Comparison of ENCODE assay signal across 8 cellular contexts in genomic region chr11:66115638-66116410, GRCh38. TPM values are rescaled to one million over a fixed set of nuclear protein-coding genes. Genes with fewer than 3 reads are reported as not detected.
DNase-seq lines count a peak whose midpoint lies in the region; ATAC-seq and TF ChIP-seq lines count a peak whose summit lies in the region.

No MANE protein-coding gene starts in this region.

- H3K4me2 ChIP-seq in DOHH2 (ENCODE audit: low read length) (peak overlapping the region; percentile 77), MM.1S (ENCODE audit: low read depth, low read length) (peak overlapping the region; percentile 60)

- H3K9me2 ChIP-seq in DOHH2 (replicated peaks; ENCODE audit: control insufficient read depth, low read length) (no peaks in the 10 kb centered on the region), MM.1S (replicated peaks; ENCODE audit: insufficient read depth, low read length) (no peaks in the 10 kb centered on the region)

- H3K36me3 ChIP-seq in DOHH2 (ENCODE audit: control insufficient read depth, low read length), result no peaks in the 10 kb centered on the region
- H3K36me3 ChIP-seq in MM.1S (replicated peaks; ENCODE audit: insufficient read depth, low read length), result no peaks in the 10 kb centered on the region
- H3K36me3 ChIP-seq in left lung, result no peaks in the 10 kb centered on the region
- H3K36me3 ChIP-seq in sigmoid colon, result no peaks in the 10 kb centered on the region

- 48 to 80% methylated on average over 10 of the region's 10 CpGs for WGBS in sigmoid colon, 2 donors

- TF ChIP-seq CTCF in DOHH2 (IDR thresholded peaks at IDR 0.05; ENCODE audit: low read depth, low read length, poor library complexity, severe bottlenecking), result no peak
- TF ChIP-seq CTCF in MM.1S (IDR thresholded peaks at IDR 0.05; ENCODE audit: low read length), result no peak
- TF ChIP-seq CTCF in left lung (IDR thresholded peaks at IDR 0.05), result no peak
- no peak for TF ChIP-seq CTCF in sigmoid colon (IDR thresholded peaks at IDR 0.05)

- no peak overlapping the region for H3K9ac ChIP-seq in MM.1S (ENCODE audit: low read length)

- H3K79me2 ChIP-seq in DOHH2 (ENCODE audit: control insufficient read depth, low read length), result peaks cover 96% of the 10 kb centered on the region
- H3K79me2 ChIP-seq in MM.1S (ENCODE audit: low read length), result peaks cover 16% of the 10 kb centered on the region

- H3K27me3 ChIP-seq in DOHH2 (ENCODE audit: control insufficient read depth, low read length) (no peaks in the 10 kb centered on the region), MM.1S (replicated peaks; ENCODE audit: insufficient read depth, low read length) (no peaks in the 10 kb centered on the region), left lung (no peaks in the 10 kb centered on the region), sigmoid colon (no peaks in the 10 kb centered on the region)

- peaks cover 94% of the 10 kb centered on the region for H3K4me1 ChIP-seq in DOHH2 (ENCODE audit: control insufficient read depth, low read length)
- H3K4me1 ChIP-seq in MM.1S (ENCODE audit: low read length), result peaks cover 28% of the 10 kb centered on the region
- peaks cover 33 to 76% of the 10 kb centered on the region in 2 donors for H3K4me1 ChIP-seq in left lung
- peaks cover 0 to 37% (median 28%) of the 10 kb centered on the region in 4 donors for H3K4me1 ChIP-seq in sigmoid colon

- intact Hi-C loops in left lung (cut with DNase I) (no loop called here), sigmoid colon (cut with DNase I) (no loop called here)

- ATAC-seq in GM21390 (IDR thresholded peaks at IDR 0.05; ENCODE audit: unreplicated experiment) (peak; percentile 67), left lung (peak; percentile 16), GM19328 (IDR thresholded peaks at IDR 0.05; ENCODE audit: unreplicated experiment) (no peak)

- H2AFZ ChIP-seq in MM.1S (ENCODE audit: low read length), result no peak overlapping the region

- H3K4me3 ChIP-seq in DOHH2 (ENCODE audit: low read length) (peak overlapping the region; percentile 62), MM.1S (ENCODE audit: low read length) (peak overlapping the region; percentile 16), left lung (no peak overlapping the region), sigmoid colon (no peak overlapping the region)

- no peak for TF ChIP-seq EP300 in sigmoid colon (IDR thresholded peaks at IDR 0.05)

- H3K9me3 ChIP-seq in DOHH2 (ENCODE audit: control insufficient read depth, insufficient read depth, low read length), result no peaks in the 10 kb centered on the region
- no peaks in the 10 kb centered on the region for H3K9me3 ChIP-seq in MM.1S (replicated peaks; ENCODE audit: insufficient read depth, low read length)
- no peaks in the 10 kb centered on the region for H3K9me3 ChIP-seq in left lung
- H3K9me3 ChIP-seq in sigmoid colon, result no peaks in the 10 kb centered on the region

- TF ChIP-seq POLR2A in sigmoid colon (IDR thresholded peaks at IDR 0.05), result no peak

- H4K20me1 ChIP-seq in DOHH2 (ENCODE audit: control insufficient read depth, insufficient read depth, low read depth, low read length), result no peaks in the 10 kb centered on the region
- no peaks in the 10 kb centered on the region for H4K20me1 ChIP-seq in MM.1S (ENCODE audit: insufficient read depth, low read length)

- peak; percentile 71 for DNase-seq in MM.1S
- DNase-seq in left lung, result no peak
- no peak for DNase-seq in NK-92 treated with Interleukin-12 subunit alpha and Interleukin-12 subunit beta, amount 100 ng/mL, for 24 hours (lab: John Stamatoyannopoulos, UW)
- DNase-seq in sigmoid colon, result no peak
- DNase-seq in globus pallidus (ENCODE audit: low spot score), result no peak

- H3K27ac ChIP-seq in DOHH2 (ENCODE audit: low read depth, low read length) (peak overlapping the region; percentile 82), MM.1S (ENCODE audit: low read length) (peak overlapping the region; percentile 35; the same call in 1 of the 2 replicates), left lung (peak overlapping the region; percentile 33 to 46), sigmoid colon (no peak overlapping the region)

- H3F3A ChIP-seq in DOHH2 (ENCODE audit: control insufficient read depth, insufficient read depth), result peaks cover 35% of the 10 kb centered on the region
- peaks cover 12% of the 10 kb centered on the region for H3F3A ChIP-seq in MM.1S (ENCODE audit: insufficient read depth, low read length)

RNA-seq across cellular contexts. Expression of gene PACS1, which starts 45.8 kb away (rescaled TPM):
- total RNA-seq in left lung (10 to 100 TPM; 53.7 to 54.7 TPM), sigmoid colon (10 to 100 TPM; 16.3 to 75.9 (median 26.5) TPM)
- polyA plus RNA-seq in sigmoid colon, result 10 to 100 TPM in 1 of 3 donors, 1 to 10 TPM in 2; 2.1 to 28.0 (median 5.4) TPM

Comparison
In these comparisons a context has a peak if more than half of its experiments do, and no peak if none do; other contexts are left out.
1. H3K27ac ChIP-seq: peak in DOHH2 (single experiment), MM.1S (single experiment) and left lung (2 of 2); none in sigmoid colon (0 of 4).
2. H3K4me3 ChIP-seq: peak in DOHH2 (single experiment) and MM.1S (single experiment); none in left lung (0 of 2) and sigmoid colon (0 of 4).